Comparison of ENCODE assay signal across 32 cellular contexts in genomic region chr10:25738776-25739175, GRCh38.
"Had no signal": no experiment of that assay in that cellular context is flagged by ENCODE, and none has a peak within 500 bp of the region (broad histone marks: within the 10 kb centered on the region; RNA-seq: fewer than 3 reads in every experiment).

No MANE protein-coding gene starts in this region.

- DNase-seq: activated B cell treated with CpG ODN at 0.5 μM for 24 hours; activated CD4-positive, alpha-beta memory T cell treated with anti-CD3 and anti-CD28 coated beads, Interleukin-2, amount 10 ng/mL, durations not matched to agents 7 days and 5 days; activated CD4-positive, alpha-beta T cell treated with anti-CD3 and anti-CD28 coated beads for 1 hour; activated CD4-positive, alpha-beta T cell treated with anti-CD3 and anti-CD28 coated beads for 36 hours; activated CD4-positive, alpha-beta T cell treated with anti-CD3 and anti-CD28 coated beads for 48 hours; activated CD4-positive, alpha-beta T cell treated with anti-CD3 and anti-CD28 coated beads, Interleukin-2, amount 10 ng/mL, durations not matched to agents 7 days and 5 days; activated CD4-positive, alpha-beta T cell treated with anti-CD3 and anti-CD28 coated beads, Interleukin-2, amount 50 U/mL, for 48 hours; activated CD8-positive, alpha-beta memory T cell treated with anti-CD3 and anti-CD28 coated beads for 24 hours; activated CD8-positive, alpha-beta memory T cell treated with anti-CD3 and anti-CD28 coated beads, Interleukin-2, amount 10 ng/mL, durations not matched to agents 7 days and 5 days; activated CD8-positive, alpha-beta memory T cell treated with anti-CD3 and anti-CD28 coated beads, Interleukin-2, amount 50 U/mL, for 48 hours; activated CD8-positive, alpha-beta T cell treated with anti-CD3 and anti-CD28 coated beads, Interleukin-2, amount 10 ng/mL, durations not matched to agents 7 days and 5 days; activated effector memory CD4-positive, alpha-beta T cell treated with anti-CD3 and anti-CD28 coated beads, Interleukin-2, amount 50 U/mL, for 16 hours; activated gamma-delta T cell treated with Interleukin-2 at 50 U/mL for 16 hours; activated naive CD4-positive, alpha-beta T cell; activated naive CD4-positive, alpha-beta T cell treated with anti-CD3 and anti-CD28 coated beads for 36 hours; activated naive CD4-positive, alpha-beta T cell treated with anti-CD3 and anti-CD28 coated beads, Interleukin-2, amount 50 U/mL, for 16 hours; activated naive CD8-positive, alpha-beta T cell treated with anti-CD3 and anti-CD28 coated beads for 36 hours; activated T-cell treated with anti-CD3 and anti-CD28 coated beads, Interleukin-2, amount 50 U/mL, for 1 hour; activated T-cell treated with anti-CD3 and anti-CD28 coated beads, Interleukin-2, amount 50 U/mL, for 4 hours; activated T-cell treated with anti-CD3 and anti-CD28 coated beads, Interleukin-2, amount 50 U/mL, for 72 hours; adrenal gland; amniotic stem cell; aorta; caudate nucleus; cerebellar nuclear complex; T-helper 1 cell; T-helper 2 cell; T-helper 9 cell had no signal

- ATAC-seq: activated CD4-positive, alpha-beta T cell treated with anti-CD3 and anti-CD28 coated beads for 36 hours; activated CD8-positive, alpha-beta memory T cell treated with anti-CD3 and anti-CD28 coated beads, Interleukin-2, amount 10 ng/mL, durations not matched to agents 7 days and 5 days; activated CD8-positive, alpha-beta T cell treated with anti-CD3 and anti-CD28 coated beads, Interleukin-2, amount 10 ng/mL, durations not matched to agents 7 days and 5 days; activated naive CD4-positive, alpha-beta T cell treated with anti-CD3 and anti-CD28 coated beads, Interleukin-2, amount 50 U/mL, for 72 hours; activated T-cell treated with anti-CD3 and anti-CD28 coated beads, Interleukin-2, amount 50 U/mL, for 4 hours; activated T-cell treated with anti-CD3 and anti-CD28 coated beads, Interleukin-2, amount 50 U/mL, for 72 hours; activated T-helper 17 cell treated with anti-CD3 and anti-CD28 coated beads, Interleukin-2, amount 50 U/mL, for 72 hours had no signal

- H3K4me1 ChIP-seq: adrenal gland had no signal

- H3K27me3 ChIP-seq: adrenal gland, cardiac muscle cell had no signal

- H3K36me3 ChIP-seq: adrenal gland, cardiac muscle cell had no signal

- H3K4me3 ChIP-seq: adrenal gland, cardiac muscle cell had no signal

- H3K27ac ChIP-seq: adrenal gland, cardiac muscle cell, VCaP had no signal
